In genomic region chr3:42092006-42092405, GRCh38 we compare ENCODE assay signal across 10 cellular contexts. TPM values are rescaled to one million over a fixed set of nuclear protein-coding genes. Genes with fewer than 3 reads are reported as not detected.
DNase-seq lines count a peak whose midpoint lies in the region; ATAC-seq and TF ChIP-seq lines count a peak whose summit lies in the region.
"Had no signal": no experiment of that assay in that cellular context is flagged by ENCODE, and none has a peak within 500 bp of the region (broad histone marks: within the 10 kb centered on the region; RNA-seq: fewer than 3 reads in every experiment).

No MANE protein-coding gene starts in this region.

- H4K20me1 ChIP-seq in PC-9 (ENCODE audit: insufficient read depth), result no peaks in the 10 kb centered on the region

- no peaks in the 10 kb centered on the region for H3K27me3 ChIP-seq in gastrocnemius medialis
- H3K27me3 ChIP-seq in right lobe of liver, result no peaks in the 10 kb centered on the region
- no peaks in the 10 kb centered on the region for H3K27me3 ChIP-seq in PC-9 (ENCODE audit: insufficient read depth, low read depth)
- H3K27me3 ChIP-seq: pancreas had no signal

- peaks cover 36 to 41% of the 10 kb centered on the region in 2 donors for H3K4me1 ChIP-seq in gastrocnemius medialis
- no peaks in the 10 kb centered on the region for H3K4me1 ChIP-seq in right lobe of liver
- H3K4me1 ChIP-seq in PC-9 (replicated peaks; ENCODE audit: insufficient read depth), result no peaks in the 10 kb centered on the region
- H3K4me1 ChIP-seq: pancreas had no signal

- intact Hi-C loops in gastrocnemius medialis (cut with DNase I; ENCODE audit: low total_unique reads), result loop anchor here (10.0 kb wide), 2 partner anchors 1637 to 1777 kb away; partner anchors contain the start of gene RPL14
- intact Hi-C loops in right lobe of liver (cut with DNase I), result no loop called here
- intact Hi-C loops in PC-9 (cut with micrococcal nuclease; ENCODE audit: unreplicated experiment), result loop anchor here (10.0 kb wide), 2 partner anchors 1507 to 1767 kb away; no protein-coding TSS in a partner anchor

- in situ Hi-C loops in gastrocnemius medialis (cut with MboI; ENCODE audit: low sequenced_read_pairs in 4 of 4), result loop anchor here in 3 of 4 donors (5.0 to 10.0 kb wide), 3 partner anchors 77 to 200 kb away; no protein-coding TSS in a partner anchor

- POLR2A ChIA-PET in RWPE1 (lab: Yijun Ruan, JAX; ENCODE audit: low non-redundant PET), result no interaction called here
- POLR2A ChIA-PET in PC-9 (lab: Charles Lee; ENCODE audit: unreplicated experiment), result no interaction called here

- H3K79me2 ChIP-seq in PC-9 (ENCODE audit: low read depth), result no peaks in the 10 kb centered on the region

- CTCF ChIA-PET in RWPE1 (lab: Yijun Ruan, JAX) (interaction anchor here (0.5 to 0.7 kb wide), 2 partner anchors 121 to 614 kb away, joined by 3 read pairs; no protein-coding TSS in a partner anchor), PC-9 (lab: Charles Lee) (no interaction called here)

- no peaks in the 10 kb centered on the region for H3K36me3 ChIP-seq in gastrocnemius medialis
- H3K36me3 ChIP-seq in right lobe of liver, result no peaks in the 10 kb centered on the region
- no peaks in the 10 kb centered on the region for H3K36me3 ChIP-seq in PC-9 (ENCODE audit: low read depth)
- H3K36me3 ChIP-seq: pancreas had no signal

- H3K4me2 ChIP-seq in PC-9, result no peak overlapping the region

- TF ChIP-seq CTCF in GM12864 (IDR thresholded peaks at IDR 0.05; ENCODE audit: low read depth, low read length, missing control alignments) (no peak), RWPE1 (conservative IDR thresholded peaks at IDR 0.05; ENCODE audit: low read depth) (no peak), gastrocnemius medialis (IDR thresholded peaks at IDR 0.05 in 4 of 5, conservative IDR thresholded peaks at IDR 0.05 in 1 of 5) (no peak), right lobe of liver (IDR thresholded peaks at IDR 0.05) (no peak), PC-9 (conservative IDR thresholded peaks at IDR 0.05) (no peak)

- no peak for TF ChIP-seq POLR2A in gastrocnemius medialis (IDR thresholded peaks at IDR 0.05)
- TF ChIP-seq POLR2A in right lobe of liver (IDR thresholded peaks at IDR 0.05), result no peak

- peak; percentile 43 for DNase-seq in GM12864 (ENCODE audit: low read depth)
- no peak for DNase-seq in RWPE1 (ENCODE audit: low spot score)
- DNase-seq in epithelial cell of prostate (ENCODE audit: low read depth, low spot score), result no peak
- DNase-seq in gastrocnemius medialis, result no peak
- DNase-seq in SKM-1 (lab: John Stamatoyannopoulos, UW; ENCODE audit: unreplicated experiment), result no peak
- no peak for DNase-seq in right lobe of liver
- DNase-seq in PC-9, result no peak
- DNase-seq in HCEC 1CT, result no peak
- DNase-seq: pancreas; stimulated activated naive CD4-positive, alpha-beta T cell had no signal

- no peaks in the 10 kb centered on the region for H3K9me2 ChIP-seq in PC-9 (ENCODE audit: insufficient read depth)

- WGBS in right lobe of liver (ENCODE audit: insufficient coverage, low coverage, low lambda C conversion rate, missing lambda C conversion rate), result 57% methylated on average over 2 of the region's 3 CpGs

- H3K4me3 ChIP-seq in GM12864 (ENCODE audit: low read depth, low read length) (no peak overlapping the region), gastrocnemius medialis (peak overlapping the region in 3 of 4 donors; percentile 11 to 43 (median 40)), right lobe of liver (no peak overlapping the region), PC-9 (no peak overlapping the region)
- H3K4me3 ChIP-seq: pancreas had no signal

- H3F3A ChIP-seq in PC-9 (ENCODE audit: insufficient read depth, low read depth), result no peaks in the 10 kb centered on the region

- no peak overlapping the region for H2AFZ ChIP-seq in PC-9

- H3K9me3 ChIP-seq in gastrocnemius medialis (no peaks in the 10 kb centered on the region), right lobe of liver (no peaks in the 10 kb centered on the region), PC-9 (ENCODE audit: insufficient read depth, low read depth) (no peaks in the 10 kb centered on the region)
- H3K9me3 ChIP-seq: pancreas had no signal

- BruUV-seq in PC-9 (replicated peaks; lab: Mats Ljungman, UMichigan), result no TSS peak

- ATAC-seq in gastrocnemius medialis, result no peak
- no peak for ATAC-seq in right lobe of liver
- ATAC-seq: pancreas had no signal

- peak overlapping the region; percentile 98 for H3K27ac ChIP-seq in RWPE1
- H3K27ac ChIP-seq in epithelial cell of prostate, result peak overlapping the region; percentile 74
- H3K27ac ChIP-seq in gastrocnemius medialis, result peak overlapping the region; percentile 80 to 86 (median 84)
- H3K27ac ChIP-seq in right lobe of liver, result no peak overlapping the region
- H3K27ac ChIP-seq in PC-9, result no peak overlapping the region
- H3K27ac ChIP-seq: pancreas had no signal

RNA-seq across cellular contexts. Expression of gene TRAK1, which starts 0.8 kb away (rescaled TPM):
- total RNA-seq in gastrocnemius medialis, result 100 to 1,000 TPM in 2 of 4 donors, 10 to 100 TPM in 2; 59.5 to 109 (median 98.6) TPM
- total RNA-seq in right lobe of liver, result 10 to 100 TPM in 5 of 6 experiments, 1 to 10 TPM in 1; 9.5 to 16.4 (median 12.2) TPM
- total RNA-seq in PC-9 (2021), result 43.4 and 46.8 TPM in 2 replicates

Comparison
In these comparisons a context has a peak if more than half of its experiments do, and no peak if none do; other contexts are left out.
1. H3K4me3 ChIP-seq: peak in gastrocnemius medialis (3 of 4); none in GM12864 (single experiment), right lobe of liver (0 of 3) and PC-9 (single experiment).
2. H3K27ac ChIP-seq: peak in RWPE1 (single experiment), epithelial cell of prostate (single experiment) and gastrocnemius medialis (4 of 4); none in right lobe of liver (0 of 3) and PC-9 (single experiment).
3. intact Hi-C loops: an anchor here in gastrocnemius medialis (10.0 kb wide) and PC-9 (10.0 kb wide); none called in right lobe of liver.